ENCODE assay signal across 1 cellular context in the genomic region with DNA sequence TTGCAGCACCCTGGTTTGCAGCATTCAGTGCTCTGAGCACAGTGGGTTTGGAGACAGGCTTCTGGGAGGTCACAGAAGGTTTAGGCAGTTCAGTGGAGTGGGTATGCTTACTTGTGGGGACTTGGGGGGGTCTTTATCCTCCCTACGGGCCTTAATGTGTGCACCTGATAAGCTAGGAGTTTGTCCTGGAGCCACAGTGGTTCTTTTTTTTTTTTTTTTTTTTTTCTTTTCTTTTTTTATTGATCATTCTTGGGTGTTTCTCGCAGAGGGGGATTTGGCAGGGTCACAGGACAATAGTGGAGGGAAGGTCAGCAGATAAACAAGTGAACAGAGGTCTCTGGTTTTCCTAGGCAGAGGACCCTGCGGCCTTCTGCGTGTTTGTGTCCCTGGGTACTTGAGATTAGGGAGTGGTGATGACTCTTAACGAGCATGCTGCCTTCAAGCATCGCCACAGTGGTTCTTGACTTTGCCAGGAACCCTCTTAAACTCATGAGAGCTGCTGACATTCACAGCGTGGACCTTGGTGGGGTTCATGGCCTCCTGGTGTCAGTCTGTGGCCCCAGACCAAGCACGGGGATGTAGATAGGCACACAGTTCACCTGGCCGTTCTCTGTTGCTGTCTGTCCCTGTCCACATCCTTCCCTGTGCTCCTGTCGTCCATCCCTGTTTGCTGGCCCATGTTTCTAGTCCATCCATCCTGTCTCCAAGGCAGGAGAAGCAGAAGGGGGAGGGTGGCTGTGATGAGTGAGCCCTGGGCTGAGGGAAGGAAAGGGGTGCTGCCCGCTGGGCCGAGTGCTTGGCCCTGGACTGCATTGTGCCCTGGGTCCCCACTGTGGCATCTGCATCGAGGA.
A peak's percentile ranks its signal among the peaks of the same experiment; 100 is the strongest.
TF ChIP-seq lines count a peak whose summit lies in the region.

No MANE protein-coding gene starts in this region.

TF ChIP-seq in GM12878, 131 proteins besides CTCF, POLR2A, EP300 and RAD21:
- TF ChIP-seq IKZF1 (conservative IDR thresholded peaks at IDR 0.05), result 0 out of 2 replicates have a peak, but pooled peaks have one; percentile 9
- peak; percentile 25; the same call in 1 of the 2 replicates for TF ChIP-seq ZBTB40 (IDR thresholded peaks at IDR 0.05; ENCODE audit: borderline replicate concordance)
- 0 out of 2 replicates have a peak, but pooled peaks have one; percentile 68 for TF ChIP-seq HDGF (IDR thresholded peaks at IDR 0.05)
- no peak for TF ChIP-seq STAT3 (IDR thresholded peaks at IDR 0.05; ENCODE audit: low read depth, low read length)
- no peak for TF ChIP-seq RUNX3 (IDR thresholded peaks at IDR 0.05; ENCODE audit: low read length)
- TF ChIP-seq TCF7 (IDR thresholded peaks at IDR 0.05; ENCODE audit: borderline replicate concordance), result no peak
- peak; percentile 15; the same call in 1 of the 2 replicates for TF ChIP-seq POLR2AphosphoS5 (IDR thresholded peaks at IDR 0.05; ENCODE audit: low read length)
TF ChIP-seq in GM12878: peak in this region for 4.
